In genomic region chr5:88683506-88684135, GRCh38 we compare ENCODE assay signal across 8 cellular contexts.
A peak's percentile ranks its signal among the peaks of the same experiment; 100 is the strongest.
DNase-seq lines count a peak whose midpoint lies in the region; ATAC-seq, FAIRE-seq and TF ChIP-seq lines count a peak whose summit lies in the region.
"Had no signal": no experiment of that assay in that cellular context is flagged by ENCODE, and none has a peak within 500 bp of the region (broad histone marks: within the 10 kb centered on the region; RNA-seq: fewer than 3 reads in every experiment).

No MANE protein-coding gene starts in this region.

- H3K4me3 ChIP-seq in fibroblast of the aortic adventitia (ENCODE audit: low read depth, low read length), result no peak overlapping the region
- no peak overlapping the region for H3K4me3 ChIP-seq in kidney (ENCODE audit: low read length in 2 of 2)

- DNase-seq in NCI-H510A (lab: John Stamatoyannopoulos, UW) (peak; percentile 81), fibroblast of the aortic adventitia (ENCODE audit: low read depth) (no peak), NOMO-1 treated with DMSO at 0.1 percent for 48 hours (lab: John Stamatoyannopoulos, UW; ENCODE audit: unreplicated experiment) (no peak), kidney (no peak), GDM1 (lab: John Stamatoyannopoulos, UW) (no peak)

- H3K4me1 ChIP-seq in kidney (ENCODE audit: control insufficient read depth in 1 of 2, insufficient read depth in 1 of 2, low read depth in 1 of 2, low read length in 2 of 2), result no peaks in the 10 kb centered on the region

- intact Hi-C loops in kidney (cut with DNase I), result loop anchor here (10.0 kb wide), 2 partner anchors 539 to 909 kb away; no protein-coding TSS in a partner anchor

- ATAC-seq in GM18858 (IDR thresholded peaks at IDR 0.05; ENCODE audit: unreplicated experiment) (peak; percentile 49), HG02938 (IDR thresholded peaks at IDR 0.05; ENCODE audit: unreplicated experiment) (peak; percentile 66)

- peak; percentile 4 for TF ChIP-seq CTCF in fibroblast of the aortic adventitia (IDR thresholded peaks at IDR 0.05; ENCODE audit: insufficient read depth, low read length)
- no peak for TF ChIP-seq CTCF in kidney (IDR thresholded peaks at IDR 0.05; ENCODE audit: borderline replicate concordance, extremely low read depth, insufficient read depth)

- no peaks in the 10 kb centered on the region for H3K9me3 ChIP-seq in kidney (ENCODE audit: control insufficient read depth in 1 of 2, low read length in 2 of 2)

- no peaks in the 10 kb centered on the region for H3K36me3 ChIP-seq in kidney (ENCODE audit: control insufficient read depth in 1 of 2, insufficient read depth in 2 of 2, low read length in 2 of 2)

- H3K9ac ChIP-seq in kidney (ENCODE audit: low read length in 2 of 2), result no peak overlapping the region

- FAIRE-seq in kidney (lab: Jason Lieb, UNC), result no peak
- FAIRE-seq: keratinocyte had no signal

- no peak overlapping the region for H3K27ac ChIP-seq in kidney (ENCODE audit: low read depth in 2 of 2, low read length in 2 of 2)
